In genomic region chr2:38665854-38666577, GRCh38 we compare ENCODE assay signal across 1 cellular context.
TF ChIP-seq lines count a peak whose summit lies in the region.

TSS of gene GALM (plus strand) at chr2:38666114. CDS start at chr2:38666162, 48 bp downstream.

TF ChIP-seq in K562, 482 proteins besides CTCF, POLR2A, EP300 and RAD21 (continued from another document and continues in another):
- TF ChIP-seq RREB1 (CRISPR knock-in tag; IDR thresholded peaks at IDR 0.05) (no peak), BRD9 (IDR thresholded peaks at IDR 0.05; ENCODE audit: low read depth, partially characterized antibody) (peak; percentile 55), NCOA4 (IDR thresholded peaks at IDR 0.05; ENCODE audit: partially characterized antibody) (no peak), PPARD (CRISPR knock-in tag; IDR thresholded peaks at IDR 0.05) (no peak), E2F4 (CRISPR knock-in tag; IDR thresholded peaks at IDR 0.05; ENCODE audit: low read depth) (peak; percentile 54; the same call in 1 of the 2 replicates), FOXJ3 (CRISPR knock-in tag; IDR thresholded peaks at IDR 0.05) (no peak), ZNF12 (CRISPR knock-in tag; IDR thresholded peaks at IDR 0.05) (no peak), CC2D1A (IDR thresholded peaks at IDR 0.05) (no peak), ATF4 (CRISPR knock-in tag; IDR thresholded peaks at IDR 0.05) (no peak), THAP12 (CRISPR knock-in tag; IDR thresholded peaks at IDR 0.05) (0 out of 2 replicates have a peak, but pooled peaks have one; percentile 31), HDGF (IDR thresholded peaks at IDR 0.05) (no peak), GMEB1 (CRISPR knock-in tag; IDR thresholded peaks at IDR 0.05) (no peak), SRSF9 (IDR thresholded peaks at IDR 0.05; ENCODE audit: borderline replicate concordance, low read depth, low read length) (no peak), ZNF592 (IDR thresholded peaks at IDR 0.05) (peak; percentile 76; the same call in 1 of the 2 replicates), CEBPB (tag; IDR thresholded peaks at IDR 0.05) (no peak), CLOCK (CRISPR knock-in tag; IDR thresholded peaks at IDR 0.05; ENCODE audit: borderline replicate concordance) (no peak), HMG20A (CRISPR knock-in tag; conservative IDR thresholded peaks at IDR 0.05) (no peak), ARID2 (IDR thresholded peaks at IDR 0.05) (no peak), ZNF518B (CRISPR knock-in tag; IDR thresholded peaks at IDR 0.05) (no peak), TBP (optimal IDR thresholded peaks at IDR 0.05; ENCODE audit: low read depth, low read length) (peak; percentile 40), CEBPG (CRISPR knock-in tag; IDR thresholded peaks at IDR 0.05) (peak; percentile 9; the same call in 1 of the 2 replicates), CEBPG (tag; conservative IDR thresholded peaks at IDR 0.05 in 1 of 2, IDR thresholded peaks at IDR 0.05 in 1 of 2) (no peak), ZNF197 (CRISPR knock-in tag; IDR thresholded peaks at IDR 0.05; ENCODE audit: low read depth) (peak; percentile 94), CXXC5 (CRISPR knock-in tag; IDR thresholded peaks at IDR 0.05) (peak; percentile 24), ADNP (tag; IDR thresholded peaks at IDR 0.05) (no peak), CHAMP1 (IDR thresholded peaks at IDR 0.05) (no peak), RBM39 (optimal IDR thresholded peaks at IDR 0.05; ENCODE audit: low read depth, low read length) (no peak), POLR2AphosphoS2 (IDR thresholded peaks at IDR 0.05; ENCODE audit: low read length) (no peak), MYBL2 (IDR thresholded peaks at IDR 0.05; ENCODE audit: low read depth) (no peak), MYBL2 (CRISPR knock-in tag; IDR thresholded peaks at IDR 0.05; ENCODE audit: borderline replicate concordance) (no peak)
